In the genomic region with DNA sequence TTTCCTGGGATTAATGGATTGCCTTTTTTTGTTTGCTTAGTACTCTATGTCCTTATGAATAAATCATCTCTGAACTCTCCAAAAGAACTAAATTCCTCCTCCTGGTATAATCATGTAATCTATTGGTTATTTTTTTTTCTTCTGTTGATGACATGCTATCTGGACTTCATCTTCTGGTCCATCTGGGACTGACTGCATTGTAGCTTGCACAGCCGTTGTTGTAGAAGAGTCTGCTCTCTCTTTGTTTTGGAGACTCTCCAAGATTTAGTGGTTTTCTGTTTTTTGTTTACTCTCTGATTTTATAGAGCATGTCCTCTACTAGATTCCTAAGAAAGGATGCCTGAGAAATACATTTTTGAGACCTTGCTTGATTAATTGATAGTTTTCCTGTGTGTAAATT, we compare ENCODE assay signal across 8 cellular contexts. TPM values are rescaled to one million over a fixed set of nuclear protein-coding genes. Genes with fewer than 3 reads are reported as not detected.
DNase-seq lines count a peak whose midpoint lies in the region; ATAC-seq and TF ChIP-seq lines count a peak whose summit lies in the region.

No MANE protein-coding gene starts in this region.

- no peaks in the 10 kb centered on the region for H3K36me3 ChIP-seq in KMS-11 (ENCODE audit: insufficient read depth)

- H3K4me3 Mint-ChIP-seq in brain (peak overlapping the region in 2 of 5 experiments; percentile 29 to 38), memory B cell (no peak overlapping the region)

- no peak for ATAC-seq in memory B cell (ENCODE audit: low read depth)
- no peak for ATAC-seq in HG03520 (IDR thresholded peaks at IDR 0.05; ENCODE audit: unreplicated experiment)
- ATAC-seq in GM21390 (IDR thresholded peaks at IDR 0.05; ENCODE audit: unreplicated experiment), result no peak

- H3K4me1 ChIP-seq in KMS-11 (ENCODE audit: low read depth, poor library complexity, severe bottlenecking), result peaks cover 60% of the 10 kb centered on the region

- peaks cover 5% of the 10 kb centered on the region; the same call in 1 of the 2 replicates for H4K20me1 ChIP-seq in KMS-11 (ENCODE audit: insufficient read depth)

- DNase-seq in AG09319 (ENCODE audit: extremely low read depth, low read depth) (peak; percentile 62), memory B cell (ENCODE audit: low spot score in 2 of 2) (no peak), mucosa of gallbladder (ENCODE audit: low spot score) (no peak), NCI-H748 (lab: John Stamatoyannopoulos, UW; ENCODE audit: unreplicated experiment) (no peak)

- H3K4me1 Mint-ChIP-seq in brain (peaks cover 76% of the 10 kb centered on the region), memory B cell (peaks cover 44% of the 10 kb centered on the region)

- H3K9ac ChIP-seq in KMS-11, result no peak overlapping the region

- H3K27ac Mint-ChIP-seq in brain (peak overlapping the region in 4 of 5 experiments; percentile 42 to 74 (median 57)), memory B cell (peak overlapping the region; percentile 35)

- TF ChIP-seq CTCF in AG09319 (IDR thresholded peaks at IDR 0.05; ENCODE audit: low read depth, low read length) (no peak), KMS-11 (conservative IDR thresholded peaks at IDR 0.05; ENCODE audit: low read depth, low read length) (no peak), brain (conservative IDR thresholded peaks at IDR 0.05) (no peak)

- H3K36me3 Mint-ChIP-seq in brain (peaks cover 5% of the 10 kb centered on the region), memory B cell (peaks cover 9% of the 10 kb centered on the region)

- no peaks in the 10 kb centered on the region for H3K27me3 Mint-ChIP-seq in brain
- no peaks in the 10 kb centered on the region for H3K27me3 Mint-ChIP-seq in memory B cell

- no peaks in the 10 kb centered on the region for H3K27me3 ChIP-seq in KMS-11 (ENCODE audit: insufficient read depth, low read depth)

- H3K4me2 ChIP-seq in KMS-11, result peak overlapping the region; percentile 40

- no peak overlapping the region for H3K4me3 ChIP-seq in KMS-11 (IDR thresholded peaks at IDR 0.05; ENCODE audit: insufficient read depth, low read depth, low read length)

- peak overlapping the region; percentile 18; the same call in 1 of the 2 replicates for H3K27ac ChIP-seq in KMS-11

- H3K9me3 Mint-ChIP-seq in brain (no peaks in the 10 kb centered on the region), memory B cell (peaks cover 1% of the 10 kb centered on the region)

- no peak overlapping the region for H2AFZ ChIP-seq in KMS-11 (ENCODE audit: low read depth)

- H3K79me2 ChIP-seq in KMS-11 (ENCODE audit: insufficient read depth, low read depth), result peaks cover 91% of the 10 kb centered on the region

RNA-seq across cellular contexts. Expression of a gene that starts 19.1 kb away (rescaled TPM):
- 12.5 TPM for polyA plus RNA-seq in brain (ENCODE audit: insufficient read depth, low read depth, low replicate concordance)
- total RNA-seq in mucosa of gallbladder, result 45.5 TPM

RNA-seq across cellular contexts. Expression of a gene that starts 50.3 kb away (rescaled TPM):
- polyA plus RNA-seq in brain (ENCODE audit: insufficient read depth, low read depth, low replicate concordance), result 6.6 TPM
- 5.9 TPM for total RNA-seq in mucosa of gallbladder
